In the genomic region with DNA sequence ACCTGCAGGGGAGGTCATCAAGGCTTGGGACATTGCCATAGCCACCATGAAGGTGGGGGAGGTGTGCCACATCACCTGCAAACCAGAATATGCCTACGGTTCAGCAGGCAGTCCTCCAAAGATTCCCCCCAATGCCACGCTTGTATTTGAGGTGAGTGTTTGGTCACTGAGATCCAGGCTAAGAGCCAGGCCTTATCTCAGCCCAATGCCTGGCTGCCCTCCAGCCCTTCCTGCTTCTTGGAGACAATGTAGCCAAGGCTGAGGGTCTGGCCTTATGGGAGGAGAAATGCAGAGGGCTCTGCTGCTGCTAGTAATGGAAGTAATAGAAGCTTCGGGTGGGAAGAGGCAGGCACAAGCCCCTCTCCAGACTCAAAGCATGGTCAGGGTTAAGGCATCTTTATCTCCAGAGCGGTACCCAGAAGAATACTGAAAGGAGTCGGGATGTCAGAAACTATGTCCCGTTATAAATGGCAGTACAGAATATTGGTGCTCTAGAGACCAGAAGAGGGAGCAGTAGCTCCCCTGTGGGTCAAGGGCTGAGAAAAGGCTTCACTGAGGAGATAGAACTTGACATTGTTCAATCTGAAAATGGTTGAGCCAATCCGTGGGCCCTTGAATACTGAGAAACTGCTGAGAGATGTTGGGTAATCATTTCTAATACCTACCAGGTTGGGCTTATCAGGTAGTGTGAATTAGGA, we compare ENCODE assay signal across 2 cellular contexts.
TF ChIP-seq lines count a peak whose summit lies in the region.

No MANE protein-coding gene starts in this region.

TF ChIP-seq in GM12878, 131 proteins besides CTCF, POLR2A, EP300 and RAD21:
- TF ChIP-seq SMC3 (IDR thresholded peaks at IDR 0.05; ENCODE audit: borderline replicate concordance, low read length) (peak; percentile 24; the same call in 1 of the 2 replicates), STAT3 (IDR thresholded peaks at IDR 0.05; ENCODE audit: low read depth, low read length) (no peak)

TF ChIP-seq in HepG2, 621 proteins besides CTCF, POLR2A, EP300 and RAD21:
- TF ChIP-seq, protein P1, sequence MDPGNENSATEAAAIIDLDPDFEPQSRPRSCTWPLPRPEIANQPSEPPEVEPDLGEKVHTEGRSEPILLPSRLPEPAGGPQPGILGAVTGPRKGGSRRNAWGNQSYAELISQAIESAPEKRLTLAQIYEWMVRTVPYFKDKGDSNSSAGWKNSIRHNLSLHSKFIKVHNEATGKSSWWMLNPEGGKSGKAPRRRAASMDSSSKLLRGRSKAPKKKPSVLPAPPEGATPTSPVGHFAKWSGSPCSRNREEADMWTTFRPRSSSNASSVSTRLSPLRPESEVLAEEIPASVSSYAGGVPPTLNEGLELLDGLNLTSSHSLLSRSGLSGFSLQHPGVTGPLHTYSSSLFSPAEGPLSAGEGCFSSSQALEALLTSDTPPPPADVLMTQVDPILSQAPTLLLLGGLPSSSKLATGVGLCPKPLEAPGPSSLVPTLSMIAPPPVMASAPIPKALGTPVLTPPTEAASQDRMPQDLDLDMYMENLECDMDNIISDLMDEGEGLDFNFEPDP (CRISPR knock-in tag; conservative IDR thresholded peaks at IDR 0.05): 0 out of 2 replicates have a peak, but pooled peaks have one; percentile 44
- no peak for TF ChIP-seq ZNF773 (CRISPR knock-in tag; IDR thresholded peaks at IDR 0.05; ENCODE audit: borderline replicate concordance)
